ENCODE assay signal across 9 cellular contexts in the genomic region with DNA sequence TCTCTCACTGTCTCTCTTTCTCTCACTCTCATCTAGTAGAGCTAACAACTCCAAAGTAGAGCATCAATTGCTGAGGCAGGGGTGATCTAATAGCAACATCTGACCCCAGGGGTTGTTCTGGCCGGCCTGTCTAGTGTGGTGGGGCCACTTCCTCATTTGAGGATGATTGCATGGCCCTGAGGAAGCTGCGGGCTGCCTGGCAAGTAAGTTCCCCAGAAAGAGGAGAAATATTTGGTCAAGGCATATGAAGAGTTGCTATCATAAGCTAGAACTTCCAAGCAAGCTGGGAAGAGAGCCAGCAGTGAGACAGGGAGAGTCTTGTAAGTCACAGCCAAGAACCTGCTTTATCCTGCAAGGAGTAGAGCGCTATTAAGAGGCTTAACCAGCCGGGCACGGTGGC. TPM values are rescaled to one million over a fixed set of nuclear protein-coding genes. Genes with fewer than 3 reads are reported as not detected.
DNase-seq lines count a peak whose midpoint lies in the region; ATAC-seq lines count a peak whose summit lies in the region.
"Had no signal": no experiment of that assay in that cellular context is flagged by ENCODE, and none has a peak within 500 bp of the region (broad histone marks: within the 10 kb centered on the region; RNA-seq: fewer than 3 reads in every experiment).

No MANE protein-coding gene starts in this region.

- ATAC-seq in GM21825 (IDR thresholded peaks at IDR 0.05; ENCODE audit: unreplicated experiment) (peak; percentile 51), GM18519 (IDR thresholded peaks at IDR 0.05; ENCODE audit: low FRiP score, unreplicated experiment) (no peak), GM19395 (IDR thresholded peaks at IDR 0.05; ENCODE audit: unreplicated experiment) (no peak), GM18520 (IDR thresholded peaks at IDR 0.05; ENCODE audit: unreplicated experiment) (no peak)
- ATAC-seq: A549 had no signal

- DNase-seq in AML-193 (lab: John Stamatoyannopoulos, UW) (peak; percentile 95 to 98), RPMI8226 (peak; percentile 91), hippocampal formation (lab: John Stamatoyannopoulos, UW) (peak; percentile 27 to 42), mesenteric fat pad (ENCODE audit: low spot score) (no peak)

RNA-seq across cellular contexts. Expression of gene TMEM87B, which starts 50.8 kb away (rescaled TPM):
- 25.2 TPM for total RNA-seq in mesenteric fat pad
